Comparison of ENCODE assay signal across 9 cellular contexts in genomic region chr2:178716394-178716793, GRCh38.
"Had no signal": no experiment of that assay in that cellular context is flagged by ENCODE, and none has a peak within 500 bp of the region (broad histone marks: within the 10 kb centered on the region; RNA-seq: fewer than 3 reads in every experiment).

No MANE protein-coding gene starts in this region.

- H2AFZ ChIP-seq: GM23248 had no signal

- H3K4me1 ChIP-seq: HAP-1 had no signal

- ATAC-seq: HCT116, HepG2 had no signal

- DNase-seq: GM23248, GOT3, H7, HFFc6 had no signal

- H3K4me1 Mint-ChIP-seq: IgD-negative memory B cell had no signal

- H3K27ac ChIP-seq: GM23248, HL-60 had no signal

- H3K4me3 ChIP-seq: GM23248, HAP-1 had no signal

- H3K27ac Mint-ChIP-seq: HFFc6 had no signal

- H3K9me3 ChIP-seq: HAP-1 had no signal

- H3K9ac ChIP-seq: GM23248 had no signal

- H3K27me3 Mint-ChIP-seq: IgD-negative memory B cell had no signal

- H3K9me3 Mint-ChIP-seq: HFFc6, IgD-negative memory B cell had no signal

- H3K36me3 ChIP-seq: HAP-1 had no signal

- H3K4me3 Mint-ChIP-seq: HFFc6, IgD-negative memory B cell had no signal
